ENCODE assay signal across 8 cellular contexts in the genomic region with DNA sequence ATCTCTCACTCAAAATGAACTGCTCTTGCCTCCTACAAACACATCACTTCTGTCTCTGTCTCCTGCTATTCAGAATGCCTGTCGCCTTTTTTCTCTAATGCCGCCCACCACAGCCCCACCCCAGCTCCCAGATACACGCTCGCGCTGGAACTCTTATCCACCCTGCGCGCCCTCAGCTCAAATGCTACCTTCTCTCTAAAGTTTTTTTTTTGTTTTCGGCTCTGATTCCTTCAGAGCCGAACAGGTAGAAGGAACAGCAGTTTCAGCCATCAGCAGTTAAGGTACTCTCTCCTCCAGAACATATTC. TPM values are rescaled to one million over a fixed set of nuclear protein-coding genes. Genes with fewer than 3 reads are reported as not detected.
DNase-seq lines count a peak whose midpoint lies in the region; ATAC-seq and TF ChIP-seq lines count a peak whose summit lies in the region.

No MANE protein-coding gene starts in this region.

- intact Hi-C loops in sciatic nerve (cut with DNase I) = no loop called here

- TF ChIP-seq CTCF in glutamatergic neuron (IDR thresholded peaks at IDR 0.05; ENCODE audit: partially characterized antibody, unreplicated experiment) = no peak

- H3K4me3 Mint-ChIP-seq in activated CD8-positive, alpha-beta memory T cell treated with anti-CD3 and anti-CD28 coated beads, Interleukin-2, amount 10 ng/mL, durations not matched to agents 7 days and 5 days = peak overlapping the region; percentile 90
- peak overlapping the region; percentile 89 for H3K4me3 Mint-ChIP-seq in activated T-cell treated with anti-CD3 and anti-CD28 coated beads, Interleukin-2, amount 50 U/mL, for 4 hours
- H3K4me3 Mint-ChIP-seq in glutamatergic neuron (ENCODE audit: unreplicated experiment) = peak overlapping the region; percentile 92

- peak overlapping the region; percentile 91 for H3K27ac Mint-ChIP-seq in activated CD8-positive, alpha-beta memory T cell treated with anti-CD3 and anti-CD28 coated beads, Interleukin-2, amount 10 ng/mL, durations not matched to agents 7 days and 5 days
- H3K27ac Mint-ChIP-seq in glutamatergic neuron (ENCODE audit: unreplicated experiment) = peak overlapping the region; percentile 86

- peaks cover 7% of the 10 kb centered on the region for H3K36me3 Mint-ChIP-seq in activated CD8-positive, alpha-beta memory T cell treated with anti-CD3 and anti-CD28 coated beads, Interleukin-2, amount 10 ng/mL, durations not matched to agents 7 days and 5 days
- H3K36me3 Mint-ChIP-seq in activated T-cell treated with anti-CD3 and anti-CD28 coated beads, Interleukin-2, amount 50 U/mL, for 4 hours (ENCODE audit: insufficient read depth) = no peaks in the 10 kb centered on the region
- H3K36me3 Mint-ChIP-seq in glutamatergic neuron (ENCODE audit: unreplicated experiment) = no peaks in the 10 kb centered on the region

- DNase-seq in activated CD8-positive, alpha-beta memory T cell treated with anti-CD3 and anti-CD28 coated beads, Interleukin-2, amount 10 ng/mL, durations not matched to agents 7 days and 5 days = no peak
- no peak for DNase-seq in activated CD8-positive, alpha-beta memory T cell treated with anti-CD3 and anti-CD28 coated beads, Interleukin-2, amount 50 U/mL, for 48 hours
- no peak for DNase-seq in activated T-cell treated with anti-CD3 and anti-CD28 coated beads, Interleukin-2, amount 50 U/mL, for 4 hours
- DNase-seq in glutamatergic neuron (peak; percentile 26), sciatic nerve (ENCODE audit: low spot score) (no peak), cerebellar nuclear complex (lab: John Stamatoyannopoulos, UW) (no peak), NCI-H187 (lab: John Stamatoyannopoulos, UW) (no peak), NCI-H1930 (lab: John Stamatoyannopoulos, UW) (no peak)

- CTCF ChIA-PET in activated CD8-positive, alpha-beta memory T cell treated with anti-CD3 and anti-CD28 coated beads, Interleukin-2, amount 10 ng/mL, durations not matched to agents 7 days and 5 days (lab: Charles Lee) = interaction anchor here (0.7 to 8.6 kb wide), 16 partner anchors 8 to 177 kb away, joined by 3 to 121 read pairs (median 4); no protein-coding TSS in a partner anchor

- peak; percentile 1 for ATAC-seq in activated CD8-positive, alpha-beta memory T cell treated with anti-CD3 and anti-CD28 coated beads, Interleukin-2, amount 10 ng/mL, durations not matched to agents 7 days and 5 days
- ATAC-seq in activated T-cell treated with anti-CD3 and anti-CD28 coated beads, Interleukin-2, amount 50 U/mL, for 4 hours = no peak
- peak; percentile 28 for ATAC-seq in sciatic nerve

- H3K9me3 Mint-ChIP-seq in activated CD8-positive, alpha-beta memory T cell treated with anti-CD3 and anti-CD28 coated beads, Interleukin-2, amount 10 ng/mL, durations not matched to agents 7 days and 5 days (ENCODE audit: low read depth) = no peaks in the 10 kb centered on the region
- H3K9me3 Mint-ChIP-seq in activated T-cell treated with anti-CD3 and anti-CD28 coated beads, Interleukin-2, amount 50 U/mL, for 4 hours = peaks cover 3% of the 10 kb centered on the region
- peaks cover 19% of the 10 kb centered on the region for H3K9me3 Mint-ChIP-seq in glutamatergic neuron (ENCODE audit: unreplicated experiment)

- no peaks in the 10 kb centered on the region for H3K27me3 Mint-ChIP-seq in activated CD8-positive, alpha-beta memory T cell treated with anti-CD3 and anti-CD28 coated beads, Interleukin-2, amount 10 ng/mL, durations not matched to agents 7 days and 5 days
- no peaks in the 10 kb centered on the region for H3K27me3 Mint-ChIP-seq in activated T-cell treated with anti-CD3 and anti-CD28 coated beads, Interleukin-2, amount 50 U/mL, for 4 hours (ENCODE audit: low read depth)
- peaks cover 7% of the 10 kb centered on the region for H3K27me3 Mint-ChIP-seq in glutamatergic neuron (ENCODE audit: unreplicated experiment)

- peaks cover 64% of the 10 kb centered on the region for H3K4me1 Mint-ChIP-seq in activated CD8-positive, alpha-beta memory T cell treated with anti-CD3 and anti-CD28 coated beads, Interleukin-2, amount 10 ng/mL, durations not matched to agents 7 days and 5 days
- peaks cover 54% of the 10 kb centered on the region for H3K4me1 Mint-ChIP-seq in activated T-cell treated with anti-CD3 and anti-CD28 coated beads, Interleukin-2, amount 50 U/mL, for 4 hours (ENCODE audit: low read depth)
- H3K4me1 Mint-ChIP-seq in glutamatergic neuron (ENCODE audit: low read depth, unreplicated experiment) = peaks cover 20% of the 10 kb centered on the region

RNA-seq across cellular contexts. Expression of gene SOS1, which starts 3.9 kb away (rescaled TPM):
- 100 to 1,000 TPM; 134 to 186 TPM for total RNA-seq in activated CD8-positive, alpha-beta memory T cell treated with anti-CD3 and anti-CD28 coated beads, Interleukin-2, amount 10 ng/mL, durations not matched to agents 7 days and 5 days
- 10 to 100 TPM; 21.0 to 31.5 (median 24.7) TPM for total RNA-seq in activated T-cell treated with anti-CD3 and anti-CD28 coated beads, Interleukin-2, amount 50 U/mL, for 4 hours
- total RNA-seq in glutamatergic neuron (ENCODE audit: unreplicated experiment) (39.0 TPM), sciatic nerve (53.9 TPM)

Comparison
In these comparisons a context has a peak if more than half of its experiments do, and no peak if none do; other contexts are left out.
1. ATAC-seq: peak in activated CD8-positive, alpha-beta memory T cell treated with anti-CD3 and anti-CD28 coated beads, Interleukin-2, amount 10 ng/mL, durations not matched to agents 7 days and 5 days (single experiment) and sciatic nerve (single experiment); none in activated T-cell treated with anti-CD3 and anti-CD28 coated beads, Interleukin-2, amount 50 U/mL, for 4 hours (0 of 2).
2. Peak in every context shown above with its lines, with median percentiles within 50 percentile points of each other: H3K4me3 Mint-ChIP-seq.